In genomic region chr20:61732511-61733210, GRCh38 we compare ENCODE assay signal across 22 cellular contexts.
"Had no signal": no experiment of that assay in that cellular context is flagged by ENCODE, and none has a peak within 500 bp of the region (broad histone marks: within the 10 kb centered on the region; RNA-seq: fewer than 3 reads in every experiment).

No MANE protein-coding gene starts in this region.

- DNase-seq: activated CD4-positive, alpha-beta T cell treated with anti-CD3 and anti-CD28 coated beads for 48 hours; activated CD4-positive, alpha-beta T cell treated with anti-CD3 and anti-CD28 coated beads, Interleukin-2, amount 50 U/mL, for 4 hours; activated CD4-positive, CD25-positive, alpha-beta regulatory T cell treated with anti-CD3 and anti-CD28 coated beads, Interleukin-2, amount 50 U/mL, for 72 hours; activated CD8-positive, alpha-beta memory T cell treated with anti-CD3 and anti-CD28 coated beads, Interleukin-2, amount 50 U/mL, for 48 hours; activated CD8-positive, alpha-beta T cell treated with anti-CD3 and anti-CD28 coated beads, Interleukin-2, amount 10 ng/mL, durations not matched to agents 7 days and 5 days; activated naive CD4-positive, alpha-beta T cell treated with anti-CD3 and anti-CD28 coated beads, Interleukin-2, amount 50 U/mL, for 16 hours; activated T-cell treated with anti-CD3 and anti-CD28 coated beads, Interleukin-2, amount 50 U/mL, for 1 hour; amygdala; Karpas-422; MM.1S; NCI-H1105; NCI-H1436 treated with DMSO at 0.1 percent for 48 hours; NCI-H187 treated with DMSO at 0.1 percent for 48 hours; NCI-H2081 treated with DMSO at 0.1 percent for 48 hours; NCI-H446; NCI-H524; SHP77 treated with DMSO at 0.1 percent for 48 hours had no signal

- H3K4me3 ChIP-seq: K562, Peyer's patch had no signal

- H3K9me3 Mint-ChIP-seq: T-helper 1 cell treated with Interleukin-12 subunit alpha and Interleukin-12 subunit beta and Interleukin-4 antibody, amounts not matched to agents 30 μg/mL and 1 μg/mL, for 36 hours; WTC11 had no signal

- H3K4me1 ChIP-seq: Peyer's patch had no signal

- H3K36me3 Mint-ChIP-seq: WTC11 had no signal

- H3K27me3 ChIP-seq: Peyer's patch had no signal

- H3K27ac Mint-ChIP-seq: activated CD8-positive, alpha-beta T cell treated with anti-CD3 and anti-CD28 coated beads, Interleukin-2, amount 10 ng/mL, durations not matched to agents 7 days and 5 days; T-helper 1 cell treated with Interleukin-12 subunit alpha and Interleukin-12 subunit beta and Interleukin-4 antibody, amounts not matched to agents 30 μg/mL and 1 μg/mL, for 36 hours; WTC11 had no signal

- ATAC-seq: activated CD8-positive, alpha-beta T cell treated with anti-CD3 and anti-CD28 coated beads, Interleukin-2, amount 10 ng/mL, durations not matched to agents 7 days and 5 days; K562; WTC11 had no signal

- H3K36me3 ChIP-seq: Peyer's patch had no signal

- H3K9me3 ChIP-seq: Peyer's patch had no signal

- H3K4me3 Mint-ChIP-seq: activated CD8-positive, alpha-beta T cell treated with anti-CD3 and anti-CD28 coated beads, Interleukin-2, amount 10 ng/mL, durations not matched to agents 7 days and 5 days; T-helper 1 cell treated with Interleukin-12 subunit alpha and Interleukin-12 subunit beta and Interleukin-4 antibody, amounts not matched to agents 30 μg/mL and 1 μg/mL, for 36 hours; WTC11 had no signal

- H3K27ac ChIP-seq: Peyer's patch, RWPE1 had no signal
